Comparison of ENCODE assay signal across 8 cellular contexts in genomic region chr11:59206635-59207034, GRCh38. TPM values are rescaled to one million over a fixed set of nuclear protein-coding genes. Genes with fewer than 3 reads are reported as not detected.
DNase-seq lines count a peak whose midpoint lies in the region; ATAC-seq and TF ChIP-seq lines count a peak whose summit lies in the region.

No MANE protein-coding gene starts in this region.

- ATAC-seq in mucosa of descending colon (peak; percentile 74), HG02571 (IDR thresholded peaks at IDR 0.05; ENCODE audit: unreplicated experiment) (no peak), GM18868 (IDR thresholded peaks at IDR 0.05; ENCODE audit: unreplicated experiment) (no peak), GM19395 (IDR thresholded peaks at IDR 0.05; ENCODE audit: unreplicated experiment) (no peak)

- H3K36me3 ChIP-seq in mucosa of descending colon (ENCODE audit: low read depth) = peaks cover 6% of the 10 kb centered on the region

- DNase-seq in AG08395 (ENCODE audit: low spot score) (peak; percentile 49), GM10266 (ENCODE audit: extremely low spot score) (no peak), NCI-H460 (ENCODE audit: extremely low read depth, low read depth) (peak; percentile 51), choroid plexus epithelial cell (ENCODE audit: low read depth) (peak; percentile 58), mucosa of descending colon (peak in 1 of 3 donors; percentile 74)

- intact Hi-C loops in mucosa of descending colon (cut with DNase I, micrococcal nuclease) = loop anchor here in 1 of 2 donors (1.0 kb wide), 1 partner anchor 35 kb away; no protein-coding TSS in a partner anchor

- TF ChIP-seq CTCF in GM10266 (IDR thresholded peaks at IDR 0.05; ENCODE audit: control insufficient read depth, insufficient read depth, low read depth, missing control alignments) (peak; percentile 61), choroid plexus epithelial cell (conservative IDR thresholded peaks at IDR 0.05; ENCODE audit: low read depth, low read length) (peak; percentile 80), mucosa of descending colon (IDR thresholded peaks at IDR 0.05) (peak; percentile 6)

- H3K4me3 ChIP-seq in choroid plexus epithelial cell (ENCODE audit: low read depth, low read length) = no peak overlapping the region
- no peak overlapping the region for H3K4me3 ChIP-seq in mucosa of descending colon

- no peaks in the 10 kb centered on the region for H3K4me1 ChIP-seq in mucosa of descending colon (ENCODE audit: low read depth)

- H3K9me3 ChIP-seq in mucosa of descending colon = no peaks in the 10 kb centered on the region

RNA-seq across cellular contexts. Expression of gene MPEG1, which starts 6.1 kb away (rescaled TPM):
- total RNA-seq in NCI-H460 (2014; rRNA removed; shearing (Covaris generic)) = not detected in 2 replicates
- polyA plus RNA-seq in NCI-H460 (2014; cell fraction: nucleus; rRNA removed) = not detected in 2 replicates
- 10 to 100 TPM in 2 of 3 donors, 1 to 10 TPM in 1; 8.7 to 30.8 (median 21.9) TPM for total RNA-seq in mucosa of descending colon

RNA-seq across cellular contexts. Expression of gene DTX4, which starts 34.7 kb away (rescaled TPM):
- 0.25 and 0.38 TPM in 2 replicates for total RNA-seq in NCI-H460 (2014; rRNA removed; shearing (Covaris generic))
- 0.11 and 0.49 TPM in 2 replicates for polyA plus RNA-seq in NCI-H460 (2014; cell fraction: nucleus; rRNA removed)
- total RNA-seq in mucosa of descending colon = 10 to 100 TPM; 37.4 to 95.7 (median 53.8) TPM

Comparison
In these comparisons a context has a peak if more than half of its experiments do, and no peak if none do; other contexts are left out.
1. CTCF ChIP-seq: peak in every context shown above with its lines; median percentile 80 in choroid plexus epithelial cell; 61 in GM10266; 6 in mucosa of descending colon.
2. RNA of gene DTX4, which starts 34.7 kb away (total RNA-seq): 37.4 to 95.7 TPM in mucosa of descending colon; 0.25 to 0.38 TPM in NCI-H460; every median in the first group is over 10 times any median in the second.